1 cellular context compared by ENCODE assay signal in genomic region chr17:55722016-55722706, GRCh38.
TF ChIP-seq lines count a peak whose summit lies in the region.

No MANE protein-coding gene starts in this region.

TF ChIP-seq in SK-N-SH treated with all-trans-retinoic acid at 6 μM for 48 hours, 23 proteins besides CTCF, POLR2A, EP300 and RAD21 (continued from another document):
- TF ChIP-seq TCF4 (CRISPR knock-in tag; IDR thresholded peaks at IDR 0.05; ENCODE audit: borderline replicate concordance) (no peak), PATZ1 (CRISPR knock-in tag; IDR thresholded peaks at IDR 0.05; ENCODE audit: borderline replicate concordance) (no peak), BACH2 (CRISPR knock-in tag; IDR thresholded peaks at IDR 0.05; ENCODE audit: borderline replicate concordance) (no peak), PPARA (CRISPR knock-in tag; IDR thresholded peaks at IDR 0.05; ENCODE audit: borderline replicate concordance) (no peak), TOX (CRISPR knock-in tag; IDR thresholded peaks at IDR 0.05; ENCODE audit: borderline replicate concordance) (no peak)
